35 cellular contexts compared by ENCODE assay signal in the genomic region with DNA sequence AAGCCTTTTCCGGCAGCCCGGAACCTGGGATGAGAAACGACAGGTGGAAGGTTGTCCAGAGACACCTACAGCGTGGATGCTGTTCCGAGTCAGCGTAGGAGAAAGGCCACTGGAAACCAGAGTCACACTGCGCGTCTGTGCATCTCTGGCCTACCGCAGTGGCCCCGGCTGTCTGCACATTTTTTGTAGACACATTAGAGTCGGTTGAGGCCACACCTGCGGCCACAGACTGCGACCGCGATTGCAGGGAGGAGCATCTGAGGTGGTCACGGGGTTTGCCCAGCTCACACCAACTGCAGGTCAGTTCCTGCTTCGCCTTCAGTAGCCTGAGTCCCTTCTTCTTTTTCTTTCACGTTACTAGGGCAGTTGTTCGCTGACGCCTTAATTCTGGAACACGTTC. TPM values are rescaled to one million over a fixed set of nuclear protein-coding genes. Genes with fewer than 3 reads are reported as not detected.
DNase-seq lines count a peak whose midpoint lies in the region; ATAC-seq, FAIRE-seq and TF ChIP-seq lines count a peak whose summit lies in the region.
"Had no signal": no experiment of that assay in that cellular context is flagged by ENCODE, and none has a peak within 500 bp of the region (broad histone marks: within the 10 kb centered on the region; RNA-seq: fewer than 3 reads in every experiment).

No MANE protein-coding gene starts in this region.

- DNase-seq in GM12891 (ENCODE audit: insufficient read length, low spot score) (no peak), Peyer's patch (peak in 2 of 3 donors; percentile 72 to 84), kidney tubule cell (ENCODE audit: low spot score) (peak; percentile 32), osteoblast (ENCODE audit: insufficient read length, low spot score, missing footprints) (no peak), esophagus muscularis mucosa (ENCODE audit: extremely low spot score) (no peak), hippocampal formation (lab: John Stamatoyannopoulos, UW) (no peak)
- DNase-seq in stimulated activated effector memory CD8-positive, alpha-beta T cell treated with anti-CD3 and anti-CD28 coated beads, Interleukin-12 subunit alpha, Interleukin-12 subunit beta, amount 100 ng/mL, for 72 hours (ENCODE audit: low spot score in 2 of 2): no peak
- DNase-seq: activated CD4-positive, alpha-beta T cell treated with anti-CD3 and anti-CD28 coated beads for 4 hours; activated CD8-positive, alpha-beta memory T cell treated with anti-CD3 and anti-CD28 coated beads for 24 hours; activated T-cell treated with anti-CD3 and anti-CD28 coated beads for 4 hours; amniotic stem cell; Caco-2; cerebellar nuclear complex; DMS79; esophagus squamous epithelium; foreskin keratinocyte; GDM1; heart right ventricle; kidney glomerular epithelial cell; NCI-H1105 treated with DMSO at 0.1 percent for 48 hours; NCI-H2029; NCI-H2227 treated with DMSO at 0.1 percent for 48 hours; NCI-H526 treated with DMSO at 0.1 percent for 48 hours; SHP77 treated with DMSO at 0.1 percent for 48 hours; small intestine; T1000; WERI-Rb-1 had no signal

- H3K4me1 Mint-ChIP-seq in stimulated activated effector memory CD8-positive, alpha-beta T cell treated with anti-CD3 and anti-CD28 coated beads, Interleukin-12 subunit alpha, Interleukin-12 subunit beta, amount 100 ng/mL, for 72 hours: peaks cover 46% of the 10 kb centered on the region

- no peak overlapping the region for H3K4me2 ChIP-seq in osteoblast (ENCODE audit: insufficient read depth, low read length)

- no peak for TF ChIP-seq EP300 in esophagus muscularis mucosa (IDR thresholded peaks at IDR 0.05)

- peaks cover 11% of the 10 kb centered on the region for H4K20me1 ChIP-seq in osteoblast (ENCODE audit: insufficient read depth, low read length)

- no peak overlapping the region for H3K4me3 Mint-ChIP-seq in stimulated activated effector memory CD8-positive, alpha-beta T cell treated with anti-CD3 and anti-CD28 coated beads, Interleukin-12 subunit alpha, Interleukin-12 subunit beta, amount 100 ng/mL, for 72 hours
- H3K4me3 Mint-ChIP-seq: activated naive CD4-positive, alpha-beta T cell treated with anti-CD3 and anti-CD28 coated beads, Interleukin-2, amount 50 U/mL, for 24 hours; brain; CD14-positive monocyte; neural crest cell had no signal

- TF ChIP-seq CTCF in Peyer's patch (IDR thresholded peaks at IDR 0.05) (no peak), osteoblast (IDR thresholded peaks at IDR 0.05; ENCODE audit: extremely low read depth, low read depth, low read length) (no peak), esophagus muscularis mucosa (IDR thresholded peaks at IDR 0.05) (no peak)

- 95% methylated on average over 13 of the region's 21 CpGs for WGBS in esophagus muscularis mucosa

- H3K36me3 ChIP-seq in Peyer's patch (peaks cover 0 to 43% (median 0%) of the 10 kb centered on the region in 3 donors), osteoblast (ENCODE audit: insufficient read depth, low read length) (peaks cover 39% of the 10 kb centered on the region), esophagus muscularis mucosa (peaks cover 9 to 59% (median 37%) of the 10 kb centered on the region in 4 donors)

- H3K36me3 Mint-ChIP-seq in stimulated activated effector memory CD8-positive, alpha-beta T cell treated with anti-CD3 and anti-CD28 coated beads, Interleukin-12 subunit alpha, Interleukin-12 subunit beta, amount 100 ng/mL, for 72 hours: peaks cover 58% of the 10 kb centered on the region
- H3K36me3 Mint-ChIP-seq: activated naive CD4-positive, alpha-beta T cell treated with anti-CD3 and anti-CD28 coated beads, Interleukin-2, amount 50 U/mL, for 24 hours had no signal

- H2AFZ ChIP-seq in osteoblast (ENCODE audit: low read length): no peak overlapping the region

- H3K4me3 ChIP-seq in Peyer's patch: no peak overlapping the region
- no peak overlapping the region for H3K4me3 ChIP-seq in osteoblast (ENCODE audit: insufficient read depth, low read length)
- no peak overlapping the region for H3K4me3 ChIP-seq in esophagus muscularis mucosa
- H3K4me3 ChIP-seq: esophagus squamous epithelium, heart right ventricle, thyroid gland, vagina had no signal

- ATAC-seq in stimulated activated effector memory CD8-positive, alpha-beta T cell treated with anti-CD3 and anti-CD28 coated beads, Interleukin-12 subunit alpha, Interleukin-12 subunit beta, amount 100 ng/mL, for 72 hours: no peak
- ATAC-seq: foreskin keratinocyte, HCT116, heart right ventricle, Panc1 had no signal

- peaks cover 7 to 30% (median 24%) of the 10 kb centered on the region in 4 donors for H3K4me1 ChIP-seq in Peyer's patch
- H3K4me1 ChIP-seq in osteoblast (ENCODE audit: insufficient read depth, low read length): peaks cover 18% of the 10 kb centered on the region
- H3K4me1 ChIP-seq in esophagus muscularis mucosa: peaks cover 31 to 46% (median 39%) of the 10 kb centered on the region in 4 donors
- H3K4me1 ChIP-seq: Caco-2, foreskin keratinocyte had no signal

- no peaks in the 10 kb centered on the region for H3K9me3 Mint-ChIP-seq in stimulated activated effector memory CD8-positive, alpha-beta T cell treated with anti-CD3 and anti-CD28 coated beads, Interleukin-12 subunit alpha, Interleukin-12 subunit beta, amount 100 ng/mL, for 72 hours
- H3K9me3 Mint-ChIP-seq: activated naive CD4-positive, alpha-beta T cell treated with anti-CD3 and anti-CD28 coated beads, Interleukin-2, amount 50 U/mL, for 24 hours; brain; CD14-positive monocyte; neural crest cell had no signal

- H3K27me3 ChIP-seq in Peyer's patch (no peaks in the 10 kb centered on the region), osteoblast (ENCODE audit: insufficient read depth, low read length) (no peaks in the 10 kb centered on the region), esophagus muscularis mucosa (no peaks in the 10 kb centered on the region)
- H3K27me3 ChIP-seq: esophagus squamous epithelium, foreskin keratinocyte, heart right ventricle, thyroid gland, vagina had no signal

- peaks cover 50% of the 10 kb centered on the region for H3K79me2 ChIP-seq in osteoblast (ENCODE audit: insufficient read depth, low read length)

- peak overlapping the region; percentile 93 for H3K27ac Mint-ChIP-seq in stimulated activated effector memory CD8-positive, alpha-beta T cell treated with anti-CD3 and anti-CD28 coated beads, Interleukin-12 subunit alpha, Interleukin-12 subunit beta, amount 100 ng/mL, for 72 hours

- H3K27ac ChIP-seq in Peyer's patch (peak overlapping the region in 1 of 4 donors; percentile 26), osteoblast (ENCODE audit: low read depth, low read length) (no peak overlapping the region), esophagus muscularis mucosa (replicated peaks in 1 of 4) (no peak overlapping the region)
- H3K27ac ChIP-seq: esophagus squamous epithelium, foreskin keratinocyte, heart right ventricle, thyroid gland, vagina, WERI-Rb-1 had no signal

- no peaks in the 10 kb centered on the region for H3K9me3 ChIP-seq in Peyer's patch
- no peaks in the 10 kb centered on the region for H3K9me3 ChIP-seq in osteoblast (ENCODE audit: low read depth, low read length)
- no peaks in the 10 kb centered on the region for H3K9me3 ChIP-seq in esophagus muscularis mucosa
- H3K9me3 ChIP-seq: Caco-2, esophagus squamous epithelium, heart right ventricle, thyroid gland, vagina had no signal

- intact Hi-C loops in esophagus muscularis mucosa (cut with DNase I): no loop called here

- FAIRE-seq in GM12891 (lab: Jason Lieb, UNC): peak; percentile 60
- FAIRE-seq: small intestine had no signal

- TF ChIP-seq POLR2A in GM12891 (IDR thresholded peaks at IDR 0.05; ENCODE audit: low read depth, low read length) (no peak), Peyer's patch (IDR thresholded peaks at IDR 0.05) (no peak), esophagus muscularis mucosa (IDR thresholded peaks at IDR 0.05; ENCODE audit: low read depth) (no peak)

TF ChIP-seq in GM12891, 5 proteins besides CTCF, POLR2A, EP300 and RAD21:
- TF ChIP-seq POLR2AphosphoS5 (IDR thresholded peaks at IDR 0.05; ENCODE audit: low read depth, low read length) (no peak), TAF1 (IDR thresholded peaks at IDR 0.05; ENCODE audit: low read depth, low read length) (no peak), POU2F2 (IDR thresholded peaks at IDR 0.05; ENCODE audit: low read depth, low read length) (no peak), PAX5 (IDR thresholded peaks at IDR 0.05; ENCODE audit: insufficient read depth, low read length, severe bottlenecking) (no peak), SPI1 (IDR thresholded peaks at IDR 0.05; ENCODE audit: low read depth, low read length) (no peak)

RNA-seq across cellular contexts. Expression of a gene that starts 52.4 kb away (rescaled TPM):
- 32.0 TPM for polyA plus RNA-seq in GM12891 (2012; ENCODE audit: low read depth, missing spikeins)
- total RNA-seq in Peyer's patch (10 to 100 TPM; 68.8 to 90.0 (median 77.2) TPM), osteoblast (66.2 and 66.3 TPM in 2 replicates), esophagus muscularis mucosa (10 to 100 TPM; 57.3 to 81.4 (median 74.4) TPM)

Comparison
In these comparisons a context has a peak if more than half of its experiments do, and no peak if none do; other contexts are left out.
1. DNase-seq: peak in Peyer's patch (2 of 3) and kidney tubule cell (single experiment); none in GM12891 (single experiment), stimulated activated effector memory CD8-positive, alpha-beta T cell treated with anti-CD3 and anti-CD28 coated beads, Interleukin-12 subunit alpha, Interleukin-12 subunit beta, amount 100 ng/mL, for 72 hours (0 of 2), osteoblast (single experiment), esophagus muscularis mucosa (single experiment) and hippocampal formation (0 of 2).